ENCODE assay signal across 1 cellular context in the genomic region with DNA sequence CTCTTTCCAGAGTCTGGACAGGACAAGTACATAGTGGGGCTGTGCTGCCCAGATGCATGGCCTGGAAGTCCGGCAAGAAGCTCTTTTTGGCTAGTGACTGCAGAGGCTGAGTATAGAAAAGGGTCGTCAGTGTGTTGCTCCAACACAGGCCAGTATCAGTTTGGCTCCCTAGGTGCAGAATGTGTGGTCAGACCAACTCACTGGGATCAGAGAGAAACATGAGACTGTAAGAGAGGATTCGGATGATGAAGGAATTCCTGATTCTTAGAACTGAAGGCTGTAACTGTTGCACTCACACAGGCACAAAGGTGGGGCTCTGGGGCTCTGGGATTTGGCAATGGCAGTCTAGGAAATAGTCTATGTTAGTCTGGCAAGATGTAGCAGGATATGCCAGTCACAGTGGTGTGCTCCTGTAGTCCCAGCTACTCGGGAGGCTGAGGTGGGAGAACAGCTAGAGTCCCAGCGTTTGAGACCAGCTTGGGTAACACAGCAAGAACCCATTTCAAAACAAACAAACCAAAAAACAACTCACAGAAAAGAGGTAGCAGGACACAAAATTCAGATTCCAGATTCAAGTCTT.
TF ChIP-seq lines count a peak whose summit lies in the region.

No MANE protein-coding gene starts in this region.

TF ChIP-seq in SK-N-SH, 30 proteins besides CTCF, POLR2A, EP300 and RAD21 (continued from another document):
- TF ChIP-seq, protein P1, sequence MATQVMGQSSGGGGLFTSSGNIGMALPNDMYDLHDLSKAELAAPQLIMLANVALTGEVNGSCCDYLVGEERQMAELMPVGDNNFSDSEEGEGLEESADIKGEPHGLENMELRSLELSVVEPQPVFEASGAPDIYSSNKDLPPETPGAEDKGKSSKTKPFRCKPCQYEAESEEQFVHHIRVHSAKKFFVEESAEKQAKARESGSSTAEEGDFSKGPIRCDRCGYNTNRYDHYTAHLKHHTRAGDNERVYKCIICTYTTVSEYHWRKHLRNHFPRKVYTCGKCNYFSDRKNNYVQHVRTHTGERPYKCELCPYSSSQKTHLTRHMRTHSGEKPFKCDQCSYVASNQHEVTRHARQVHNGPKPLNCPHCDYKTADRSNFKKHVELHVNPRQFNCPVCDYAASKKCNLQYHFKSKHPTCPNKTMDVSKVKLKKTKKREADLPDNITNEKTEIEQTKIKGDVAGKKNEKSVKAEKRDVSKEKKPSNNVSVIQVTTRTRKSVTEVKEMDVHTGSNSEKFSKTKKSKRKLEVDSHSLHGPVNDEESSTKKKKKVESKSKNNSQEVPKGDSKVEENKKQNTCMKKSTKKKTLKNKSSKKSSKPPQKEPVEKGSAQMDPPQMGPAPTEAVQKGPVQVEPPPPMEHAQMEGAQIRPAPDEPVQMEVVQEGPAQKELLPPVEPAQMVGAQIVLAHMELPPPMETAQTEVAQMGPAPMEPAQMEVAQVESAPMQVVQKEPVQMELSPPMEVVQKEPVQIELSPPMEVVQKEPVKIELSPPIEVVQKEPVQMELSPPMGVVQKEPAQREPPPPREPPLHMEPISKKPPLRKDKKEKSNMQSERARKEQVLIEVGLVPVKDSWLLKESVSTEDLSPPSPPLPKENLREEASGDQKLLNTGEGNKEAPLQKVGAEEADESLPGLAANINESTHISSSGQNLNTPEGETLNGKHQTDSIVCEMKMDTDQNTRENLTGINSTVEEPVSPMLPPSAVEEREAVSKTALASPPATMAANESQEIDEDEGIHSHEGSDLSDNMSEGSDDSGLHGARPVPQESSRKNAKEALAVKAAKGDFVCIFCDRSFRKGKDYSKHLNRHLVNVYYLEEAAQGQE (IDR thresholded peaks at IDR 0.05; ENCODE audit: low read depth, low read length), result no peak
- no peak for TF ChIP-seq MEF2A (IDR thresholded peaks at IDR 0.05; ENCODE audit: borderline replicate concordance, low read depth)
